In the genomic region with DNA sequence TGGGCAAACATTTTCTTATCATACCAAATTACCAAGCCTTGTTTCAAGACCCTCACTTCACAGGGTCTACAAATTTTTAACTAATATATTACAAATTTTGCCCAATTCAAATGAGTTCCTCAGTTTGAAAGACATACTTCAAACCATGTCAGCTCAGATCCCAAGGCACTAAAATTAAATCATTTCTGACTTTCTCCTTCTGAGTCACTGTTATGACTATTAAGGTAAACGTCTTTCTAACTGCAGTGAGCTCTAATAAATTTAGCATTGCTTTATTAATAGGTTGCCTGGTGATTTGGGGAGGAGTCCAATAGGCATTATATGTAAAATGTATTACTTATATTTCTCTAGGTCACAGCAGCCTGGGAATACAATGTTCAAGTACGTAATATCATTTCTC, we compare ENCODE assay signal across 24 cellular contexts.
"Had no signal": no experiment of that assay in that cellular context is flagged by ENCODE, and none has a peak within 500 bp of the region (broad histone marks: within the 10 kb centered on the region; RNA-seq: fewer than 3 reads in every experiment).

No MANE protein-coding gene starts in this region.

- H3K27me3 ChIP-seq: colonic mucosa, gastrocnemius medialis, pancreas, right atrium auricular region, sigmoid colon, testis, tibial nerve, upper lobe of right lung, vagina had no signal

- H3K27ac ChIP-seq: colonic mucosa, gastrocnemius medialis, left ventricle myocardium inferior, lower lobe of right lung, pancreas, psoas muscle, right atrium auricular region, sigmoid colon, testis, tibial nerve, upper lobe of right lung, vagina had no signal

- H3K27ac Mint-ChIP-seq: immature natural killer cell; natural killer cell treated with Interleukin-12 subunit alpha and Interleukin-12 subunit beta and Interleukin-15 and Interleukin-18, amount 100 ng/mL, for 72 hours; stimulated activated naive B cell treated with anti-CD40 and anti-IgM and Interleukin-4, amounts not matched to agents 10 μg/mL and 1 μg/mL and 100 μg/mL, for 72 hours; stimulated activated naive CD8-positive, alpha-beta T cell treated with anti-CD3 and anti-CD28 coated beads, Interleukin-15, amount 100 ng/mL, for 72 hours had no signal

- H3K4me3 Mint-ChIP-seq: immature natural killer cell; natural killer cell treated with Interleukin-12 subunit alpha and Interleukin-12 subunit beta and Interleukin-15 and Interleukin-18, amount 100 ng/mL, for 72 hours; stimulated activated naive B cell treated with anti-CD40 and anti-IgM and Interleukin-4, amounts not matched to agents 10 μg/mL and 1 μg/mL and 100 μg/mL, for 72 hours; stimulated activated naive CD8-positive, alpha-beta T cell treated with anti-CD3 and anti-CD28 coated beads, Interleukin-15, amount 100 ng/mL, for 72 hours had no signal

- H3K27me3 Mint-ChIP-seq: natural killer cell treated with Interleukin-12 subunit alpha and Interleukin-12 subunit beta and Interleukin-15 and Interleukin-18, amount 100 ng/mL, for 72 hours had no signal

- H3K36me3 Mint-ChIP-seq: immature natural killer cell; natural killer cell treated with Interleukin-12 subunit alpha and Interleukin-12 subunit beta and Interleukin-15 and Interleukin-18, amount 100 ng/mL, for 72 hours; stimulated activated naive B cell treated with anti-CD40 and anti-IgM and Interleukin-4, amounts not matched to agents 10 μg/mL and 1 μg/mL and 100 μg/mL, for 72 hours had no signal

- H3K4me3 ChIP-seq: colonic mucosa, gastrocnemius medialis, left ventricle myocardium inferior, lower lobe of right lung, pancreas, psoas muscle, right atrium auricular region, sigmoid colon, skin epidermis, testis, tibial nerve, upper lobe of right lung, vagina had no signal

- H3K4me1 Mint-ChIP-seq: immature natural killer cell had no signal

- H3K4me1 ChIP-seq: colonic mucosa, gastrocnemius medialis, left ventricle myocardium inferior, lower lobe of right lung, pancreas, psoas muscle, right atrium auricular region, testis, upper lobe of right lung had no signal

- ATAC-seq: gastrocnemius medialis; left cardiac atrium; lower lobe of right lung; natural killer cell treated with Interleukin-12 subunit alpha and Interleukin-12 subunit beta and Interleukin-15 and Interleukin-18, amount 100 ng/mL, for 72 hours; pancreas; psoas muscle; stimulated activated naive B cell treated with anti-CD40 and anti-IgM and Interleukin-4, amounts not matched to agents 10 μg/mL and 1 μg/mL and 100 μg/mL, for 72 hours; stimulated activated naive CD8-positive, alpha-beta T cell treated with anti-CD3 and anti-CD28 coated beads, Interleukin-15, amount 100 ng/mL, for 72 hours; upper lobe of right lung had no signal

- DNase-seq: colonic mucosa; dermis blood vessel endothelial cell; gastrocnemius medialis; immature natural killer cell; left cardiac atrium; left ventricle myocardium inferior; lower lobe of right lung; mesenchymal stem cell; midbrain; occipital lobe; pancreas; psoas muscle; sigmoid colon; stimulated activated CD4-positive, alpha-beta T cell treated with anti-CD3 and anti-CD28 coated beads, Interleukin-2, amount 100 ng/mL, for 24 hours; stimulated activated CD4-positive, alpha-beta T cell treated with anti-CD3 and anti-CD28 coated beads, Interleukin-4, amount 100 ng/mL, for 4 hours; stimulated activated naive B cell treated with anti-CD40 and anti-IgM and Interleukin-4, amounts not matched to agents 10 μg/mL and 1 μg/mL and 100 μg/mL, for 72 hours; stimulated activated naive CD8-positive, alpha-beta T cell treated with anti-CD3 and anti-CD28 coated beads, Interleukin-15, amount 100 ng/mL, for 72 hours; testis; upper lobe of right lung had no signal

- H3K36me3 ChIP-seq: colonic mucosa, gastrocnemius medialis, left ventricle myocardium inferior, lower lobe of right lung, pancreas, right atrium auricular region, sigmoid colon, tibial nerve, upper lobe of right lung, vagina had no signal

- H3K9me3 ChIP-seq: colonic mucosa, gastrocnemius medialis, left ventricle myocardium inferior, lower lobe of right lung, pancreas, psoas muscle, right atrium auricular region, sigmoid colon, testis, tibial nerve, upper lobe of right lung, vagina had no signal
